12 cellular contexts compared by ENCODE assay signal in the genomic region with DNA sequence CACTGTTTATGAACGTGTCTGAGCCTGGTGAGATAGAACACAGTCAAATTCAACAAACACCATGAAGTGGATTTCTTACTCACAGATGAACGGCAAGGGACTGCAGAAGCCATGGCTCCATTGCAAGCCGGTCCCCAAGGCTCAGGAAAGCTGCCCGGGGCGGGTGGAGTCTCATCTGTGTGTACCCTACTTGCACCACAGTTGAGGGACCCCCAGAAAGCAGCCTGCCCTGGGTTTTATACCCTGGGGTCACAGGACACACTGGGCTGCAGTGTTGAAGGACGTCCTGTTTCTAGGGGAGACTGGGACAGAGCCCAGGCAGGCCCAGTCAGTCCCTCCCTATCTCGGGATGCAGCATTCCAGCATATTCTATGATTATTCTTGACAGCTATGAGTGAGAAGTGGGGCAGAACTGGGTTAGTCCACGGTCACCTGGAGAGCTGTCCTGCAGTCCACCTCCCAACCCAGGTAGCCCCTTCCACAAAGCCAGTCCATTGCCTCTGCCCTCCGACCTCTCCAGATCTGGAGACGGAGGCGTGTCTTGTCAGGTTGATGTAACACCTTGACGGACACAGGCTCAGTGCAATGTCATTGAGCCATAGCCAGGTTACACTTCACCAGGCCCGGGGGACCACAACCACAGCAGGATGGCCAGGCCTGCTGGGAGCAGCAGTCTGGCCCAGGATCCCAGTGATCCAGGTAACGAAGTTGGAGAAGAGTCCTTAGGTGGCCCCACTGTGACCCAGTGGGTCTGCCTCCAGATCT.
"Had no signal": no experiment of that assay in that cellular context is flagged by ENCODE, and none has a peak within 500 bp of the region (broad histone marks: within the 10 kb centered on the region; RNA-seq: fewer than 3 reads in every experiment).

No MANE protein-coding gene starts in this region.

- H3K27ac ChIP-seq: left lung, SJCRH30 had no signal

- H3K9me3 ChIP-seq: left lung, SJCRH30 had no signal

- H3K36me3 ChIP-seq: left lung, SJCRH30 had no signal

- H3K4me3 Mint-ChIP-seq: activated B cell treated with CpG ODN at 0.5 μM for 24 hours, memory B cell, nephron progenitor cell had no signal

- ATAC-seq: left lung had no signal

- H3K27ac Mint-ChIP-seq: activated B cell treated with CpG ODN at 0.5 μM for 24 hours, nephron progenitor cell had no signal

- H3K4me1 Mint-ChIP-seq: memory B cell had no signal

- DNase-seq: activated B cell treated with CpG ODN at 0.5 μM for 24 hours; activated CD4-positive, alpha-beta T cell treated with anti-CD3 and anti-CD28 coated beads, Interleukin-2, amount 50 U/mL, for 1 hour; activated naive CD4-positive, alpha-beta T cell treated with anti-CD3 and anti-CD28 coated beads, Interleukin-2, amount 50 U/mL, for 16 hours; amniotic stem cell; caudate nucleus; left lung; nephron progenitor cell; SJCRH30; small intestine had no signal

- H3K27me3 ChIP-seq: left lung, SJCRH30 had no signal

- H3K27me3 Mint-ChIP-seq: activated B cell treated with CpG ODN at 0.5 μM for 24 hours, memory B cell had no signal

- H3K4me3 ChIP-seq: left lung, SJCRH30 had no signal

- H3K9me3 Mint-ChIP-seq: activated B cell treated with CpG ODN at 0.5 μM for 24 hours, memory B cell, nephron progenitor cell had no signal

- FAIRE-seq: colon, islet of Langerhans, small intestine had no signal
